Comparison of ENCODE assay signal across 9 cellular contexts in the genomic region with DNA sequence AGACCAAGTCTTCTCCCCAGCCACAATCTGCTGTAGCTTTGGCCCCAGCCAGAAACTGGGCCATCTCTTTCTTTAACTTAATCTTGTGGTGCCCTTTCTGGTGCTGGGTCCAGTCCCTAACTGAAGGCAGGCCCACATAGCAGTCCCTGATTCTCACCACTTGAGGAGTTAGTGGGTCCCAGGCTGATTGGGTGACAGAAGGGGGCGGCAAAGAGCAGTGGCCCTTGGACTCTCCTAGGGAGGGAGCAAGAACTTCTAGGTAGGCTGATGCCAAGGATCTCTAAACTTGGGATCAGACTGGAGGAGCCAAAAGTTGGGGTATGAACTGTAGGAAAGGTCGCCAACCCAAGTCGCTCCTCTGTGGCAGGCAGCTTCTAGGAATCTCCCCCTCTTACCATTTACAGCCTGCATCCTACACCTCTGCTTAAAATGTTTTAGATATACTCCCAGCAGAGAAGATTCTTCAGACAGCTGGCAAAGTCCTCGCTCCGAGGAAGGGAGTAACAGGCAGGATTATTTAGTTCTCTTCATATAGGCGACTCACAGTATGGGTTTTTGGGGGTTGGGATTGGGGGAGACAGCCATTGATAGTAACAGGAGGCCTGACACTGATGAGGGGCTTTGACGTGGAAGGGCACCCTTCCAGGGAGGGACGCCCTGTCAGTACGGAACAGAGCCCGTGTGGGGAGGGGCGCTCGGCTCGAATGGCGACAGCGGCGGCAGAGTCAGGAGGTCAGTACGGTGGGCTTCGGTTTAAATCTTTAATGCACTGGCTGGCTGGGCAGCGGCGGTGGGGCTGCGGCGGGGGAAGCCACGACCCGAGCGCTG. TPM values are rescaled to one million over a fixed set of nuclear protein-coding genes. Genes with fewer than 3 reads are reported as not detected.
DNase-seq lines count a peak whose midpoint lies in the region; TF ChIP-seq lines count a peak whose summit lies in the region.
"Had no signal": no experiment of that assay in that cellular context is flagged by ENCODE, and none has a peak within 500 bp of the region (broad histone marks: within the 10 kb centered on the region; RNA-seq: fewer than 3 reads in every experiment).

No MANE protein-coding gene starts in this region.

- 0 out of 2 replicates have a peak, but pooled peaks cover 3% of the 10 kb centered on the region for H3K27me3 ChIP-seq in BLaER1
- H3K27me3 ChIP-seq in HUES6 (ENCODE audit: control insufficient read depth, insufficient read depth, low read length), result no peaks in the 10 kb centered on the region
- no peaks in the 10 kb centered on the region for H3K27me3 ChIP-seq in SU-DHL-6 (ENCODE audit: low read length)
- no peaks in the 10 kb centered on the region for H3K27me3 ChIP-seq in left ventricle myocardium inferior (ENCODE audit: low read depth)
- H3K27me3 ChIP-seq in uterus, result no peaks in the 10 kb centered on the region

- no peaks in the 10 kb centered on the region for H3K9me2 ChIP-seq in SU-DHL-6 (replicated peaks; ENCODE audit: insufficient read depth, low read length)

- H3K79me2 ChIP-seq in SU-DHL-6 (ENCODE audit: insufficient read depth, low read length), result no peaks in the 10 kb centered on the region

- TF ChIP-seq CTCF in SU-DHL-6 (IDR thresholded peaks at IDR 0.05; ENCODE audit: insufficient read depth, low read length, poor library complexity, severe bottlenecking), result peak; percentile 100
- TF ChIP-seq CTCF in left ventricle myocardium inferior (IDR thresholded peaks at IDR 0.05; ENCODE audit: borderline replicate concordance), result peak; percentile 80
- peak; percentile 72 to 84 (median 80) for TF ChIP-seq CTCF in uterus (IDR thresholded peaks at IDR 0.05)

- peaks cover 13% of the 10 kb centered on the region; the same call in 1 of the 2 replicates for H3K36me3 ChIP-seq in BLaER1
- peaks cover 12% of the 10 kb centered on the region for H3K36me3 ChIP-seq in HUES6 (ENCODE audit: control insufficient read depth, insufficient read depth, low read length)
- H3K36me3 ChIP-seq in SU-DHL-6 (ENCODE audit: low read length), result no peaks in the 10 kb centered on the region
- peaks cover 27% of the 10 kb centered on the region for H3K36me3 ChIP-seq in left ventricle myocardium inferior
- no peaks in the 10 kb centered on the region for H3K36me3 ChIP-seq in uterus

- H4K20me1 ChIP-seq in BLaER1 (no peaks in the 10 kb centered on the region), SU-DHL-6 (ENCODE audit: low read depth, low read length) (no peaks in the 10 kb centered on the region)

- no peak overlapping the region for H3K27ac ChIP-seq in BLaER1
- H3K27ac ChIP-seq in HUES6 (ENCODE audit: low read depth, low read length), result no peak overlapping the region
- H3K27ac ChIP-seq in SU-DHL-6 (ENCODE audit: low read depth, low read length), result peak overlapping the region; percentile 3; the same call in 1 of the 2 replicates
- peak overlapping the region; percentile 98 for H3K27ac ChIP-seq in left ventricle myocardium inferior (replicated peaks)
- H3K27ac ChIP-seq in uterus, result peak overlapping the region; percentile 96 to 99

- peak; percentile 61 for DNase-seq in GM19238 (ENCODE audit: insufficient read length, low spot score)
- DNase-seq in amygdala (lab: John Stamatoyannopoulos, UW), result peak in 50 of 56 donors; percentile 6 to 85 (median 48)
- DNase-seq in left ventricle myocardium inferior, result peak; percentile 79
- DNase-seq in posterior vena cava (ENCODE audit: low spot score), result peak; percentile 95
- DNase-seq in uterus, result peak; percentile 79 to 84

- no peak for TF ChIP-seq POLR2A in uterus (IDR thresholded peaks at IDR 0.05)

- peak overlapping the region; percentile 91 for H2AFZ ChIP-seq in SU-DHL-6 (ENCODE audit: low read depth, low read length, severe bottlenecking)

- 0 out of 2 replicates have a peak, but pooled peaks cover under 1% of the 10 kb centered on the region for H3K9me3 ChIP-seq in BLaER1
- H3K9me3 ChIP-seq in HUES6 (ENCODE audit: control insufficient read depth, insufficient read depth, low read depth, low read length), result peaks cover 3% of the 10 kb centered on the region; the same call in 1 of the 2 replicates
- H3K9me3 ChIP-seq in SU-DHL-6 (ENCODE audit: insufficient read depth, low read length), result no peaks in the 10 kb centered on the region
- H3K9me3 ChIP-seq in left ventricle myocardium inferior (replicated peaks), result no peaks in the 10 kb centered on the region
- H3K9me3 ChIP-seq in uterus, result no peaks in the 10 kb centered on the region

- H3K4me3 ChIP-seq in BLaER1 (peak overlapping the region; percentile 68), HUES6 (ENCODE audit: low read depth, low read length) (peak overlapping the region; percentile 82), SU-DHL-6 (ENCODE audit: insufficient read depth, low read length, poor library complexity, severe bottlenecking) (peak overlapping the region; percentile 54), left ventricle myocardium inferior (peak overlapping the region; percentile 79), uterus (peak overlapping the region; percentile 72 to 83)

- H3K4me1 ChIP-seq in BLaER1, result peaks cover 17% of the 10 kb centered on the region
- H3K4me1 ChIP-seq in HUES6 (ENCODE audit: control insufficient read depth, insufficient read depth, low read length), result peaks cover 4% of the 10 kb centered on the region; the same call in 1 of the 2 replicates
- peaks cover 29% of the 10 kb centered on the region for H3K4me1 ChIP-seq in left ventricle myocardium inferior
- H3K4me1 ChIP-seq in uterus, result no peaks in the 10 kb centered on the region

- peak overlapping the region; percentile 98 for H3K4me2 ChIP-seq in BLaER1
- peak overlapping the region; percentile 81 for H3K4me2 ChIP-seq in SU-DHL-6 (ENCODE audit: low read depth, low read length, poor library complexity, severe bottlenecking)

- intact Hi-C loops in left ventricle myocardium inferior (cut with micrococcal nuclease), result no loop called here
- intact Hi-C loops in posterior vena cava (cut with DNase I), result no loop called here
- intact Hi-C loops in uterus (cut with DNase I; ENCODE audit: low total_unique reads), result no loop called here

- peaks cover 16% of the 10 kb centered on the region for H3F3A ChIP-seq in SU-DHL-6 (ENCODE audit: insufficient read depth)

- H3K9ac ChIP-seq in BLaER1 (peak overlapping the region; percentile 73), HUES6 (ENCODE audit: low read length) (peak overlapping the region; percentile 36), SU-DHL-6 (ENCODE audit: low read length) (peak overlapping the region; percentile 52)

RNA-seq across cellular contexts. Expression of a gene that starts 2.0 kb away (rescaled TPM):
- total RNA-seq in left ventricle myocardium inferior (0.41 TPM), posterior vena cava (under 1 TPM in 1 of 2 donors, not detected in 1; 0.33 TPM), uterus (not detected)

RNA-seq across cellular contexts. Expression of a gene that starts 12.5 kb away (rescaled TPM):
- 56.5 TPM for total RNA-seq in left ventricle myocardium inferior
- total RNA-seq in posterior vena cava, result 10 to 100 TPM; 12.6 to 34.2 TPM
- total RNA-seq in uterus, result 100 to 1,000 TPM in 1 of 4 donors, 10 to 100 TPM in 2, 1 to 10 TPM in 1; 3.2 to 153 (median 49.9) TPM

RNA-seq across cellular contexts. Expression of a gene that starts 18.0 kb away (rescaled TPM):
- 51.5 TPM for total RNA-seq in left ventricle myocardium inferior
- 10 to 100 TPM; 22.2 to 33.0 TPM for total RNA-seq in posterior vena cava
- total RNA-seq in uterus, result 10 to 100 TPM in 3 of 4 donors, 1 to 10 TPM in 1; 4.4 to 82.9 (median 50.7) TPM

RNA-seq across cellular contexts. Expression of a gene that starts 26.6 kb away (rescaled TPM):
- total RNA-seq in left ventricle myocardium inferior (0.69 TPM), posterior vena cava (10 to 100 TPM; 15.2 to 27.1 TPM), uterus (1 to 10 TPM in 1 of 4 donors, under 1 TPM in 1, not detected in 2; 0.55 to 1.3 TPM)
- total RNA-seq: activated CD8-positive, alpha-beta memory T cell treated with anti-CD3 and anti-CD28 coated beads for 36 hours had no signal

RNA-seq across cellular contexts. Expression of a gene that starts 26.9 kb away (rescaled TPM):
- total RNA-seq in left ventricle myocardium inferior (20.0 TPM), posterior vena cava (10 to 100 TPM; 38.1 to 48.5 TPM), uterus (10 to 100 TPM; 34.1 to 55.2 (median 51.3) TPM)

Comparison
In these comparisons a context has a peak if more than half of its experiments do, and no peak if none do; other contexts are left out.
1. H3K27ac ChIP-seq: peak in SU-DHL-6 (single experiment), left ventricle myocardium inferior (single experiment) and uterus (2 of 2); none in BLaER1 (single experiment) and HUES6 (single experiment).
2. Peak in every context shown above with its lines, with median percentiles within 50 percentile points of each other: H3K4me3 ChIP-seq, H3K9ac ChIP-seq, DNase-seq and CTCF ChIP-seq.